ENCODE assay signal across 13 cellular contexts in genomic region chr18:73774836-73775509, GRCh38.
A peak's percentile ranks its signal among the peaks of the same experiment; 100 is the strongest.
DNase-seq lines count a peak whose midpoint lies in the region; ATAC-seq lines count a peak whose summit lies in the region.
"Had no signal": no experiment of that assay in that cellular context is flagged by ENCODE, and none has a peak within 500 bp of the region (broad histone marks: within the 10 kb centered on the region; RNA-seq: fewer than 3 reads in every experiment).

No MANE protein-coding gene starts in this region.

- no peak overlapping the region for H2AFZ ChIP-seq in GM23248

- no peak overlapping the region for H2AK5ac ChIP-seq in mesendoderm (ENCODE audit: low read length)

- H3K27me3 Mint-ChIP-seq in T-helper 2 cell treated with Interferon-gamma antibody and Interleukin-4, amounts not matched to agents 5 μg/mL and 100 μg/mL, for 36 hours (ENCODE audit: low read depth) = no peaks in the 10 kb centered on the region
- H3K27me3 Mint-ChIP-seq: activated CD4-positive, alpha-beta T cell treated with anti-CD3 and anti-CD28 coated beads for 36 hours had no signal

- H3K4me2 ChIP-seq in mesendoderm (ENCODE audit: low read length) = no peak overlapping the region
- H3K4me2 ChIP-seq in GM23248 (ENCODE audit: unreplicated experiment) = no peak overlapping the region

- ATAC-seq in left colon (no peak), HG03196 (IDR thresholded peaks at IDR 0.05; ENCODE audit: unreplicated experiment) (no peak)
- ATAC-seq: activated CD4-positive, alpha-beta T cell treated with anti-CD3 and anti-CD28 coated beads for 36 hours; stimulated activated naive CD8-positive, alpha-beta T cell treated with anti-CD3 and anti-CD28 coated beads, Interleukin-15, Interleukin-2, amounts not matched to agents 100 U/mL and 50 U/mL, for 24 hours had no signal

- H3K36me3 Mint-ChIP-seq in T-helper 2 cell treated with Interferon-gamma antibody and Interleukin-4, amounts not matched to agents 5 μg/mL and 100 μg/mL, for 36 hours (ENCODE audit: low read depth) = no peaks in the 10 kb centered on the region

- peak; percentile 74 for DNase-seq in D341Med (ENCODE audit: low spot score)
- peak; percentile 78 for DNase-seq in NCI-H2107 (lab: John Stamatoyannopoulos, UW)
- DNase-seq in caudate nucleus (lab: John Stamatoyannopoulos, UW) = peak in 40 of 61 donors; percentile 5 to 83 (median 33)
- DNase-seq in mesendoderm = peak; percentile 31
- DNase-seq in left colon = no peak
- no peak for DNase-seq in GM23248
- DNase-seq in T-helper 2 cell treated with Interferon-gamma antibody and Interleukin-4, amounts not matched to agents 5 μg/mL and 100 μg/mL, for 36 hours (ENCODE audit: low spot score) = no peak
- DNase-seq: activated CD4-positive, alpha-beta T cell treated with anti-CD3 and anti-CD28 coated beads for 36 hours; stimulated activated naive CD8-positive, alpha-beta T cell treated with anti-CD3 and anti-CD28 coated beads, Interleukin-15, Interleukin-2, amounts not matched to agents 100 U/mL and 50 U/mL, for 24 hours had no signal

- H3K4me3 ChIP-seq in mesendoderm (ENCODE audit: low read length) (no peak overlapping the region), GM23248 (no peak overlapping the region)
- H3K4me3 ChIP-seq: SK-N-MC had no signal

- no peaks in the 10 kb centered on the region for H3K36me3 ChIP-seq in mesendoderm (ENCODE audit: control insufficient read depth, insufficient read depth, low read length)
- no peaks in the 10 kb centered on the region for H3K36me3 ChIP-seq in GM23248 (ENCODE audit: low read depth)
- H3K36me3 ChIP-seq: neutrophil had no signal

- H4K8ac ChIP-seq in mesendoderm (ENCODE audit: low read depth, low read length) = no peak overlapping the region

- H2BK5ac ChIP-seq in mesendoderm (ENCODE audit: low read length) = no peak overlapping the region

- H3K4me1 ChIP-seq in mesendoderm (ENCODE audit: control insufficient read depth, low read depth, low read length) (no peaks in the 10 kb centered on the region), GM23248 (ENCODE audit: insufficient read depth) (no peaks in the 10 kb centered on the region)

- no peak overlapping the region for H3K23ac ChIP-seq in mesendoderm (ENCODE audit: low read length)

- in situ Hi-C loops in GM23248 (cut with MboI) = no loop called here

- no peaks in the 10 kb centered on the region for H3K79me2 ChIP-seq in mesendoderm (ENCODE audit: control insufficient read depth, insufficient read depth, low read length)
- H3K79me2 ChIP-seq in GM23248 (ENCODE audit: insufficient read depth) = no peaks in the 10 kb centered on the region

- H4K20me1 ChIP-seq in GM23248 (ENCODE audit: insufficient read depth) = no peaks in the 10 kb centered on the region

- no peak overlapping the region for H3K56ac ChIP-seq in mesendoderm (ENCODE audit: low read length)

- H4K5ac ChIP-seq in mesendoderm (ENCODE audit: low read length) = no peak overlapping the region

- no peaks in the 10 kb centered on the region for H3K9me2 ChIP-seq in GM23248 (ENCODE audit: insufficient read depth)

- H2BK15ac ChIP-seq in mesendoderm (replicated peaks; ENCODE audit: low read depth) = no peak overlapping the region

- no peaks in the 10 kb centered on the region for H3K79me1 ChIP-seq in mesendoderm (ENCODE audit: low read length)

- no peak overlapping the region for H2BK120ac ChIP-seq in mesendoderm (ENCODE audit: low read depth, low read length)

- H3K9me3 ChIP-seq in GM23248 (ENCODE audit: low read depth) = no peaks in the 10 kb centered on the region
- H3K9me3 ChIP-seq: neutrophil had no signal

- no peak overlapping the region for H3K27ac Mint-ChIP-seq in T-helper 2 cell treated with Interferon-gamma antibody and Interleukin-4, amounts not matched to agents 5 μg/mL and 100 μg/mL, for 36 hours
- H3K27ac Mint-ChIP-seq: activated CD4-positive, alpha-beta T cell treated with anti-CD3 and anti-CD28 coated beads for 36 hours; activated T-helper 1 cell treated with anti-CD3 and anti-CD28 coated beads, Interleukin-12 subunit alpha, Interleukin-12 subunit beta, Interleukin-2, Interleukin-4 antibody, amounts not matched to agents 30 ng/mL and 10 ng/mL and 1 ng/mL, durations not matched to agents 14 hours and 24 hours and 36 hours had no signal

- no CpG with 5 or more reads among the region's 17 CpGs for WGBS in mesendoderm (ENCODE audit: extremely low coverage, insufficient coverage, low lambda C conversion rate)
- 70 to 74% methylated on average over 16 to 17 of the region's 17 CpGs for WGBS in GM23248 (ENCODE audit: low coverage in 1 of 2, low lambda C conversion rate in 2 of 2, missing lambda C conversion rate in 2 of 2), 2 experiments

- no peak overlapping the region for H3K9ac ChIP-seq in mesendoderm (ENCODE audit: low read length)
- no peak overlapping the region for H3K9ac ChIP-seq in GM23248

- H3K18ac ChIP-seq in mesendoderm (ENCODE audit: low read length) = no peak overlapping the region

- intact Hi-C loops in left colon (cut with DNase I, micrococcal nuclease) = no loop called here

- no peak overlapping the region for H3K4me3 Mint-ChIP-seq in T-helper 2 cell treated with Interferon-gamma antibody and Interleukin-4, amounts not matched to agents 5 μg/mL and 100 μg/mL, for 36 hours
- H3K4me3 Mint-ChIP-seq: activated CD4-positive, alpha-beta T cell treated with anti-CD3 and anti-CD28 coated beads for 36 hours; activated T-helper 1 cell treated with anti-CD3 and anti-CD28 coated beads, Interleukin-12 subunit alpha, Interleukin-12 subunit beta, Interleukin-2, Interleukin-4 antibody, amounts not matched to agents 30 ng/mL and 10 ng/mL and 1 ng/mL, durations not matched to agents 14 hours and 24 hours and 36 hours had no signal

- H3K27ac ChIP-seq in caudate nucleus (ENCODE audit: low read depth, low read length) (no peak overlapping the region), mesendoderm (ENCODE audit: low read depth, low read length) (no peak overlapping the region), GM23248 (no peak overlapping the region)
- H3K27ac ChIP-seq: neutrophil, SK-N-MC had no signal

- no peaks in the 10 kb centered on the region for H3K9me3 Mint-ChIP-seq in T-helper 2 cell treated with Interferon-gamma antibody and Interleukin-4, amounts not matched to agents 5 μg/mL and 100 μg/mL, for 36 hours
- H3K9me3 Mint-ChIP-seq: activated T-helper 1 cell treated with anti-CD3 and anti-CD28 coated beads, Interleukin-12 subunit alpha, Interleukin-12 subunit beta, Interleukin-2, Interleukin-4 antibody, amounts not matched to agents 30 ng/mL and 10 ng/mL and 1 ng/mL, durations not matched to agents 14 hours and 24 hours and 36 hours had no signal

- H3K4ac ChIP-seq in mesendoderm (ENCODE audit: low read depth, low read length) = no peak overlapping the region

- H3K4me1 Mint-ChIP-seq in T-helper 2 cell treated with Interferon-gamma antibody and Interleukin-4, amounts not matched to agents 5 μg/mL and 100 μg/mL, for 36 hours (ENCODE audit: low read depth) = no peaks in the 10 kb centered on the region
- H3K4me1 Mint-ChIP-seq: activated CD4-positive, alpha-beta T cell treated with anti-CD3 and anti-CD28 coated beads for 36 hours had no signal

- H3F3A ChIP-seq in GM23248 (ENCODE audit: insufficient read depth) = no peaks in the 10 kb centered on the region

- H3K27me3 ChIP-seq in mesendoderm (ENCODE audit: insufficient read depth, low read length, poor library complexity) (no peaks in the 10 kb centered on the region), GM23248 (replicated peaks; ENCODE audit: insufficient read depth) (peaks cover 4% of the 10 kb centered on the region)
- H3K27me3 ChIP-seq: neutrophil had no signal

Comparison
In these comparisons a context has a peak if more than half of its experiments do, and no peak if none do; other contexts are left out.
1. DNase-seq: peak in D341Med (single experiment), NCI-H2107 (single experiment), caudate nucleus (40 of 61) and mesendoderm (single experiment); none in left colon (0 of 2), GM23248 (single experiment) and T-helper 2 cell treated with Interferon-gamma antibody and Interleukin-4, amounts not matched to agents 5 μg/mL and 100 μg/mL, for 36 hours (single experiment).